ENCODE assay signal across 30 cellular contexts in genomic region chr7:48262606-48263005, GRCh38.
"Had no signal": no experiment of that assay in that cellular context is flagged by ENCODE, and none has a peak within 500 bp of the region (broad histone marks: within the 10 kb centered on the region; RNA-seq: fewer than 3 reads in every experiment).

No MANE protein-coding gene starts in this region.

- H3K9me3 ChIP-seq: body of pancreas, colonic mucosa, esophagus squamous epithelium, gastroesophageal sphincter had no signal

- H3K4me1 ChIP-seq: body of pancreas, colonic mucosa, esophagus squamous epithelium, gastroesophageal sphincter, heart right ventricle had no signal

- H3K27me3 ChIP-seq: body of pancreas, colonic mucosa, esophagus squamous epithelium, gastroesophageal sphincter, heart right ventricle had no signal

- H3K36me3 Mint-ChIP-seq: activated naive CD4-positive, alpha-beta T cell treated with anti-CD3 and anti-CD28 coated beads, Interleukin-2, amount 10 ng/mL, durations not matched to agents 7 days and 5 days; activated naive CD4-positive, alpha-beta T cell treated with anti-CD3 and anti-CD28 coated beads, Interleukin-2, amount 50 U/mL, for 72 hours; activated naive CD8-positive, alpha-beta T cell treated with anti-CD3 and anti-CD28 coated beads, Interleukin-2, amount 10 ng/mL, durations not matched to agents 7 days and 5 days; T-cell had no signal

- H3K9me3 Mint-ChIP-seq: activated CD4-positive, alpha-beta memory T cell treated with anti-CD3 and anti-CD28 coated beads, Interleukin-2, amount 10 ng/mL, durations not matched to agents 7 days and 5 days; activated CD4-positive, alpha-beta T cell treated with anti-CD3 and anti-CD28 coated beads, Interleukin-2, amount 10 ng/mL, durations not matched to agents 24 days and 14 days; activated naive CD4-positive, alpha-beta T cell treated with anti-CD3 and anti-CD28 coated beads, Interleukin-2, amount 10 ng/mL, durations not matched to agents 7 days and 5 days; activated naive CD4-positive, alpha-beta T cell treated with anti-CD3 and anti-CD28 coated beads, Interleukin-2, amount 50 U/mL, for 72 hours; activated naive CD8-positive, alpha-beta T cell treated with anti-CD3 and anti-CD28 coated beads, Interleukin-2, amount 10 ng/mL, durations not matched to agents 7 days and 5 days; activated T-cell treated with anti-CD3 and anti-CD28 coated beads, Interleukin-2, amount 50 U/mL, for 24 hours; T-cell; T-helper 1 cell treated with Interleukin-12 subunit alpha and Interleukin-12 subunit beta and Interleukin-4 antibody, amounts not matched to agents 30 μg/mL and 1 μg/mL, for 36 hours; T-helper 2 cell treated with Interferon-gamma antibody and Interleukin-4, amounts not matched to agents 5 μg/mL and 100 μg/mL, for 36 hours had no signal

- H3K4me1 Mint-ChIP-seq: activated CD4-positive, alpha-beta T cell treated with anti-CD3 and anti-CD28 coated beads for 36 hours; activated CD4-positive, alpha-beta T cell treated with anti-CD3 and anti-CD28 coated beads, Interleukin-2, amount 10 ng/mL, durations not matched to agents 24 days and 14 days; activated naive CD4-positive, alpha-beta T cell treated with anti-CD3 and anti-CD28 coated beads, Interleukin-2, amount 10 ng/mL, durations not matched to agents 7 days and 5 days; activated naive CD8-positive, alpha-beta T cell treated with anti-CD3 and anti-CD28 coated beads, Interleukin-2, amount 10 ng/mL, durations not matched to agents 7 days and 5 days; T-cell had no signal

- H3K27ac ChIP-seq: body of pancreas, colonic mucosa, epithelial cell of prostate, esophagus squamous epithelium, gastroesophageal sphincter, heart right ventricle had no signal

- H3K4me3 Mint-ChIP-seq: activated CD4-positive, alpha-beta memory T cell treated with anti-CD3 and anti-CD28 coated beads, Interleukin-2, amount 10 ng/mL, durations not matched to agents 7 days and 5 days; activated CD4-positive, alpha-beta T cell treated with anti-CD3 and anti-CD28 coated beads for 36 hours; activated CD4-positive, alpha-beta T cell treated with anti-CD3 and anti-CD28 coated beads, Interleukin-2, amount 10 ng/mL, durations not matched to agents 24 days and 14 days; activated naive CD4-positive, alpha-beta T cell treated with anti-CD3 and anti-CD28 coated beads, Interleukin-2, amount 10 ng/mL, durations not matched to agents 7 days and 5 days; activated naive CD8-positive, alpha-beta T cell treated with anti-CD3 and anti-CD28 coated beads, Interleukin-2, amount 10 ng/mL, durations not matched to agents 7 days and 5 days; activated T-cell treated with anti-CD3 and anti-CD28 coated beads, Interleukin-2, amount 50 U/mL, for 24 hours; activated T-cell treated with anti-CD3 and anti-CD28 coated beads, Interleukin-2, amount 50 U/mL, for 72 hours; T-cell; T-helper 1 cell treated with Interleukin-12 subunit alpha and Interleukin-12 subunit beta and Interleukin-4 antibody, amounts not matched to agents 30 μg/mL and 1 μg/mL, for 36 hours; T-helper 2 cell treated with Interferon-gamma antibody and Interleukin-4, amounts not matched to agents 5 μg/mL and 100 μg/mL, for 36 hours had no signal

- H3K27me3 Mint-ChIP-seq: activated naive CD4-positive, alpha-beta T cell treated with anti-CD3 and anti-CD28 coated beads, Interleukin-2, amount 10 ng/mL, durations not matched to agents 7 days and 5 days had no signal

- H3K4me3 ChIP-seq: body of pancreas, colonic mucosa, esophagus squamous epithelium, gastroesophageal sphincter, heart right ventricle had no signal

- H3K27ac Mint-ChIP-seq: activated CD4-positive, alpha-beta memory T cell treated with anti-CD3 and anti-CD28 coated beads, Interleukin-2, amount 10 ng/mL, durations not matched to agents 7 days and 5 days; activated CD4-positive, alpha-beta T cell treated with anti-CD3 and anti-CD28 coated beads for 36 hours; activated CD4-positive, alpha-beta T cell treated with anti-CD3 and anti-CD28 coated beads, Interleukin-2, amount 10 ng/mL, durations not matched to agents 24 days and 14 days; activated naive CD4-positive, alpha-beta T cell treated with anti-CD3 and anti-CD28 coated beads, Interleukin-2, amount 10 ng/mL, durations not matched to agents 7 days and 5 days; activated naive CD4-positive, alpha-beta T cell treated with anti-CD3 and anti-CD28 coated beads, Interleukin-2, amount 50 U/mL, for 72 hours; activated naive CD8-positive, alpha-beta T cell treated with anti-CD3 and anti-CD28 coated beads, Interleukin-2, amount 10 ng/mL, durations not matched to agents 7 days and 5 days; activated T-cell treated with anti-CD3 and anti-CD28 coated beads, Interleukin-2, amount 50 U/mL, for 24 hours; activated T-cell treated with anti-CD3 and anti-CD28 coated beads, Interleukin-2, amount 50 U/mL, for 72 hours; T-cell; T-helper 1 cell treated with Interleukin-12 subunit alpha and Interleukin-12 subunit beta and Interleukin-4 antibody, amounts not matched to agents 30 μg/mL and 1 μg/mL, for 36 hours; T-helper 2 cell treated with Interferon-gamma antibody and Interleukin-4, amounts not matched to agents 5 μg/mL and 100 μg/mL, for 36 hours had no signal

- H3K36me3 ChIP-seq: colonic mucosa, esophagus squamous epithelium, gastroesophageal sphincter, heart right ventricle had no signal

- DNase-seq: activated CD4-positive, alpha-beta memory T cell treated with anti-CD3 and anti-CD28 coated beads, Interleukin-2, amount 10 ng/mL, durations not matched to agents 7 days and 5 days; activated CD4-positive, alpha-beta T cell treated with anti-CD3 and anti-CD28 coated beads for 36 hours; activated CD4-positive, alpha-beta T cell treated with anti-CD3 and anti-CD28 coated beads, Interleukin-2, amount 10 ng/mL, durations not matched to agents 24 days and 14 days; activated CD4-positive, alpha-beta T cell treated with anti-CD3 and anti-CD28 coated beads, Interleukin-2, amount 50 U/mL, for 4 hours; activated CD4-positive, CD25-positive, alpha-beta regulatory T cell; activated CD4-positive, CD25-positive, alpha-beta regulatory T cell treated with anti-CD3 and anti-CD28 coated beads, Interleukin-2, amount 50 U/mL, for 72 hours; activated CD8-positive, alpha-beta memory T cell treated with anti-CD3 and anti-CD28 coated beads, Interleukin-2, amount 50 U/mL, for 48 hours; activated gamma-delta T cell; activated naive CD4-positive, alpha-beta T cell; activated naive CD4-positive, alpha-beta T cell treated with anti-CD3 and anti-CD28 coated beads, Interleukin-2, amount 10 ng/mL, durations not matched to agents 7 days and 5 days; activated naive CD8-positive, alpha-beta T cell treated with anti-CD3 and anti-CD28 coated beads, Interleukin-2, amount 10 ng/mL, durations not matched to agents 7 days and 5 days; activated T-cell treated with anti-CD3 and anti-CD28 coated beads for 4 hours; activated T-cell treated with anti-CD3 and anti-CD28 coated beads, Interleukin-2, amount 50 U/mL, for 24 hours; activated T-cell treated with anti-CD3 and anti-CD28 coated beads, Interleukin-2, amount 50 U/mL, for 72 hours; amniotic stem cell; anterior cingulate cortex; body of pancreas; caudate nucleus; colonic mucosa; effector CD8-positive, alpha-beta T cell; esophagus squamous epithelium; foreskin melanocyte; heart right ventricle; T-cell; T1000 had no signal
